In the genomic region with DNA sequence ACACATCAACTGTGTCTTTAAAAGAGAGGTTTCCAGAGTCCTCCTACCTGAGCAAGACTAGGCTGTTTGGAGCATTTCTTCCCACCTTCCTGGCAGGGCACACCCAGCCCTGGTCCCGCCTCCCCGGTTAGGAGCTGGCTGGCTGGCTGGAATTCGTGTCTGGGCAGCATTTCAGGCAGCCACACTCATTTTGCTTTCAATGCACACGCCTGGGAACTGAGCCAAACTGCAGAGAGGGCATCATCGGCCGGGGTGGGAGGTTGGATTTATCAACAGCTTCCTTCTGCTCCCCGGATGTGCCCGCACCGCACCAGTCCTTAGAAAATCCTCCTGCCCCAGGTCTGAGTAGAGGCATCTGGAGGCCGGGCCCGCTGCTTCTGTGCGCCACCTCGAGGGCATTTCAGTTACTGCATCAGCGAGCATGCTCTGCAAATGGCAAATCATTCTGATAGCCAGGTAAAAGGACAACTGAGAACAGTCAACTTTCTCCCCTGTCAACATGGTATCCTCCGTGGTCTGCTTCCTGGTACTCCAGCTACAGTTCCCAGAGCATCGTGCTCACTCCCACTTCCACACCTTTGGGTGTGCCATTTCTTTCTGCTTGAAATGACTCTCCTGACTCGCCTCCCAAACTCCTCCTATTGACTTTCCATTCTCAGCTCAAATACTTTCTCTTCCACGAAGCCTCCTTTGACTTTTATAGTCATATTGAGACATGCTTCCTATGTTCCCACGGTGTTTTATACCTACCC, we compare ENCODE assay signal across 8 cellular contexts. TPM values are rescaled to one million over a fixed set of nuclear protein-coding genes. Genes with fewer than 3 reads are reported as not detected.
DNase-seq lines count a peak whose midpoint lies in the region; ATAC-seq lines count a peak whose summit lies in the region.

No MANE protein-coding gene starts in this region.

- no peaks in the 10 kb centered on the region for H3K9me3 ChIP-seq in CD4-positive, CD25-positive, alpha-beta regulatory T cell (ENCODE audit: control insufficient read depth in 2 of 2, low read length in 2 of 2)

- peak; percentile 80 to 85 for ATAC-seq in CD4-positive, CD25-positive, alpha-beta regulatory T cell (ENCODE audit: low read depth in 2 of 2)
- ATAC-seq in activated CD8-positive, alpha-beta T cell treated with anti-CD3 and anti-CD28 coated beads, Interleukin-2, amount 10 ng/mL, durations not matched to agents 7 days and 5 days = peak; percentile 95
- ATAC-seq in effector memory CD8-positive, alpha-beta T cell (replicated peaks) = peak; percentile 96
- ATAC-seq in HG02798 (IDR thresholded peaks at IDR 0.05; ENCODE audit: poor library complexity, unreplicated experiment) = no peak

- no peaks in the 10 kb centered on the region for H3K9me3 Mint-ChIP-seq in CD4-positive, CD25-positive, alpha-beta regulatory T cell
- no peaks in the 10 kb centered on the region for H3K9me3 Mint-ChIP-seq in activated CD8-positive, alpha-beta T cell treated with anti-CD3 and anti-CD28 coated beads, Interleukin-2, amount 10 ng/mL, durations not matched to agents 7 days and 5 days (ENCODE audit: insufficient read depth)
- H3K9me3 Mint-ChIP-seq in effector memory CD8-positive, alpha-beta T cell = no peaks in the 10 kb centered on the region

- H3K36me3 Mint-ChIP-seq in CD4-positive, CD25-positive, alpha-beta regulatory T cell = peaks cover 3% of the 10 kb centered on the region
- no peaks in the 10 kb centered on the region for H3K36me3 Mint-ChIP-seq in activated CD8-positive, alpha-beta T cell treated with anti-CD3 and anti-CD28 coated beads, Interleukin-2, amount 10 ng/mL, durations not matched to agents 7 days and 5 days (ENCODE audit: low read depth)
- H3K36me3 Mint-ChIP-seq in effector memory CD8-positive, alpha-beta T cell (ENCODE audit: insufficient read depth) = no peaks in the 10 kb centered on the region

- peaks cover 0 to 13% (median 6%) of the 10 kb centered on the region in 4 donors for H3K4me1 Mint-ChIP-seq in CD4-positive, CD25-positive, alpha-beta regulatory T cell
- H3K4me1 Mint-ChIP-seq in activated CD8-positive, alpha-beta T cell treated with anti-CD3 and anti-CD28 coated beads, Interleukin-2, amount 10 ng/mL, durations not matched to agents 7 days and 5 days (ENCODE audit: low read depth) = peaks cover 11% of the 10 kb centered on the region
- peaks cover 4% of the 10 kb centered on the region in 2 donors for H3K4me1 Mint-ChIP-seq in effector memory CD8-positive, alpha-beta T cell (ENCODE audit: low read depth in 2 of 2)

- POLR2A ChIA-PET in activated CD8-positive, alpha-beta T cell treated with anti-CD3 and anti-CD28 coated beads, Interleukin-2, amount 10 ng/mL, durations not matched to agents 7 days and 5 days (lab: Charles Lee) = interaction anchor here (0.7 to 1.6 kb wide), 2 partner anchors 36 to 60 kb away, joined by 3 to 4 read pairs; a partner anchor contains a TSS

- H3K4me3 ChIP-seq in CD4-positive, CD25-positive, alpha-beta regulatory T cell (ENCODE audit: low read depth, low read length) = no peak overlapping the region

- H3K4me3 Mint-ChIP-seq in CD4-positive, CD25-positive, alpha-beta regulatory T cell = peak overlapping the region in 1 of 4 donors; percentile 24
- no peak overlapping the region for H3K4me3 Mint-ChIP-seq in activated CD8-positive, alpha-beta T cell treated with anti-CD3 and anti-CD28 coated beads, Interleukin-2, amount 10 ng/mL, durations not matched to agents 7 days and 5 days
- H3K4me3 Mint-ChIP-seq in effector memory CD8-positive, alpha-beta T cell = no peak overlapping the region

- no peak overlapping the region for H3K27ac ChIP-seq in CD4-positive, CD25-positive, alpha-beta regulatory T cell (ENCODE audit: insufficient read depth, low read length, poor library complexity, severe bottlenecking)

- CTCF ChIA-PET in activated CD8-positive, alpha-beta T cell treated with anti-CD3 and anti-CD28 coated beads, Interleukin-2, amount 10 ng/mL, durations not matched to agents 7 days and 5 days (lab: Charles Lee) = interaction anchor here (0.6 to 3.1 kb wide), 38 partner anchors 9 to 368 kb away, joined by 3 to 22 read pairs (median 4); a partner anchor contains a TSS

- no peaks in the 10 kb centered on the region for H3K4me1 ChIP-seq in CD4-positive, CD25-positive, alpha-beta regulatory T cell (ENCODE audit: control insufficient read depth, insufficient read depth, low read length, poor library complexity, severe bottlenecking)

- DNase-seq in CD4-positive, CD25-positive, alpha-beta regulatory T cell = peak; percentile 65 to 85 (median 72)
- peak; percentile 99 for DNase-seq in HS-27A (ENCODE audit: low read depth)
- peak; percentile 70 for DNase-seq in NCI-H82 treated with DMSO at 0.1 percent for 48 hours (lab: John Stamatoyannopoulos, UW; ENCODE audit: unreplicated experiment)
- DNase-seq in activated CD8-positive, alpha-beta T cell treated with anti-CD3 and anti-CD28 coated beads, Interleukin-2, amount 10 ng/mL, durations not matched to agents 7 days and 5 days = peak; percentile 90
- DNase-seq in effector memory CD8-positive, alpha-beta T cell = peak; percentile 81 to 84 (median 81)
- peak; percentile 84 for DNase-seq in medulla oblongata (ENCODE audit: extremely low spot score)
- DNase-seq in stimulated activated CD4-positive, alpha-beta T cell treated with anti-CD3 and anti-CD28 coated beads, TNF-alpha, amount 100 ng/mL, for 48 hours (ENCODE audit: low read depth in 3 of 3) = peak; percentile 76 to 84 (median 78)

- no peaks in the 10 kb centered on the region for H3K27me3 ChIP-seq in CD4-positive, CD25-positive, alpha-beta regulatory T cell (ENCODE audit: control insufficient read depth, insufficient read depth, low read length)

- H3K27ac Mint-ChIP-seq in CD4-positive, CD25-positive, alpha-beta regulatory T cell = no peak overlapping the region
- H3K27ac Mint-ChIP-seq in activated CD8-positive, alpha-beta T cell treated with anti-CD3 and anti-CD28 coated beads, Interleukin-2, amount 10 ng/mL, durations not matched to agents 7 days and 5 days = no peak overlapping the region
- no peak overlapping the region for H3K27ac Mint-ChIP-seq in effector memory CD8-positive, alpha-beta T cell

- H3K36me3 ChIP-seq in CD4-positive, CD25-positive, alpha-beta regulatory T cell (ENCODE audit: control insufficient read depth, insufficient read depth, low read length) = no peaks in the 10 kb centered on the region

- no peaks in the 10 kb centered on the region for H3K27me3 Mint-ChIP-seq in CD4-positive, CD25-positive, alpha-beta regulatory T cell
- H3K27me3 Mint-ChIP-seq in activated CD8-positive, alpha-beta T cell treated with anti-CD3 and anti-CD28 coated beads, Interleukin-2, amount 10 ng/mL, durations not matched to agents 7 days and 5 days (ENCODE audit: low read depth) = no peaks in the 10 kb centered on the region
- no peaks in the 10 kb centered on the region for H3K27me3 Mint-ChIP-seq in effector memory CD8-positive, alpha-beta T cell

RNA-seq across cellular contexts. Expression of a gene that starts 20.6 kb away (rescaled TPM):
- total RNA-seq in CD4-positive, CD25-positive, alpha-beta regulatory T cell = 8.5 TPM
- 10 to 100 TPM in 2 of 4 donors, 1 to 10 TPM in 2; 7.7 to 23.2 (median 12.4) TPM for polyA plus RNA-seq in CD4-positive, CD25-positive, alpha-beta regulatory T cell
- total RNA-seq in activated CD8-positive, alpha-beta T cell treated with anti-CD3 and anti-CD28 coated beads, Interleukin-2, amount 10 ng/mL, durations not matched to agents 7 days and 5 days = 10 to 100 TPM; 11.4 to 12.1 TPM

RNA-seq across cellular contexts. Expression of a gene that starts 34.3 kb away (rescaled TPM):
- 4.1 TPM for total RNA-seq in CD4-positive, CD25-positive, alpha-beta regulatory T cell
- 1 to 10 TPM; 2.1 to 5.2 (median 2.9) TPM for polyA plus RNA-seq in CD4-positive, CD25-positive, alpha-beta regulatory T cell
- total RNA-seq in activated CD8-positive, alpha-beta T cell treated with anti-CD3 and anti-CD28 coated beads, Interleukin-2, amount 10 ng/mL, durations not matched to agents 7 days and 5 days = 1 to 10 TPM; 5.0 to 5.4 TPM

RNA-seq across cellular contexts. Expression of a gene that starts 59.8 kb away (rescaled TPM):
- total RNA-seq in CD4-positive, CD25-positive, alpha-beta regulatory T cell = 126 TPM
- 100 to 1,000 TPM; 153 to 201 (median 187) TPM for polyA plus RNA-seq in CD4-positive, CD25-positive, alpha-beta regulatory T cell
- 100 to 1,000 TPM; 217 to 231 TPM for total RNA-seq in activated CD8-positive, alpha-beta T cell treated with anti-CD3 and anti-CD28 coated beads, Interleukin-2, amount 10 ng/mL, durations not matched to agents 7 days and 5 days
